In the genomic region with DNA sequence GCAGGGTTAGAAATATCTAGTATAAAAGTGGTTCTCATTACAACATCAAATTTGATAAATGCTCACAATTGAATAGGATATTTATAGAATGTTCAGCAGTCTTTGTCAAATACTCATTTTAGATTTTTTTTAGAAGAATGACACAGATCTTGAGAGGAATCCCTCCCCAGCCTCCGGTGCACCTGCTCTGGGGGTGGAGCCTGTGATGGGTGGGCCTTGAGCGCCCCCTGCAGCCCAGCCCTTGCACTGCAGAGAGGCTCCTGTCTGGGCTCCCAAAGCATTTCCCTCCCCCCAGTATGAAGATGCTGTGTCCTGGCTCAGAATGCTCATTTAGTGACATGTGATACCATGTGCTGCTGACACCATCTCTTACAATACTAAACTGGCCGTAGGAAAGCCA, we compare ENCODE assay signal across 10 cellular contexts.
DNase-seq lines count a peak whose midpoint lies in the region; ATAC-seq and TF ChIP-seq lines count a peak whose summit lies in the region.
"Had no signal": no experiment of that assay in that cellular context is flagged by ENCODE, and none has a peak within 500 bp of the region (broad histone marks: within the 10 kb centered on the region; RNA-seq: fewer than 3 reads in every experiment).

No MANE protein-coding gene starts in this region.

- H3K79me2 ChIP-seq in OCI-LY7 (ENCODE audit: insufficient read depth, low read depth, low read length): no peaks in the 10 kb centered on the region

- peak; percentile 38 to 51 for ATAC-seq in activated T-cell treated with anti-CD3 and anti-CD28 coated beads, Interleukin-2, amount 50 U/mL, for 4 hours
- no peak for ATAC-seq in HG03565 (IDR thresholded peaks at IDR 0.05; ENCODE audit: unreplicated experiment)

- H3K36me3 Mint-ChIP-seq in Calu3 (ENCODE audit: insufficient read depth, unreplicated experiment) (no peaks in the 10 kb centered on the region), mesothelial cell of epicardium (no peaks in the 10 kb centered on the region)
- no peaks in the 10 kb centered on the region for H3K36me3 Mint-ChIP-seq in activated T-cell treated with anti-CD3 and anti-CD28 coated beads, Interleukin-2, amount 50 U/mL, for 4 hours (ENCODE audit: insufficient read depth)

- no peak overlapping the region for H2AFZ ChIP-seq in OCI-LY7 (ENCODE audit: low read length)

- peaks cover 23% of the 10 kb centered on the region for H3K27me3 Mint-ChIP-seq in Calu3 (ENCODE audit: unreplicated experiment)
- peaks cover 18% of the 10 kb centered on the region for H3K27me3 Mint-ChIP-seq in activated T-cell treated with anti-CD3 and anti-CD28 coated beads, Interleukin-2, amount 50 U/mL, for 4 hours (ENCODE audit: low read depth)
- H3K27me3 Mint-ChIP-seq in mesothelial cell of epicardium (ENCODE audit: low read depth): no peaks in the 10 kb centered on the region

- intact Hi-C loops in Calu3 (cut with micrococcal nuclease; ENCODE audit: unreplicated experiment) (no loop called here), OCI-LY7 (cut with micrococcal nuclease; ENCODE audit: unreplicated experiment) (no loop called here)

- no peak overlapping the region for H3K27ac ChIP-seq in OCI-LY7 (ENCODE audit: low read depth, low read length, poor library complexity, severe bottlenecking)
- H3K27ac ChIP-seq: SJCRH30 had no signal

- BruUV-seq in Calu3 (replicated peaks; lab: Mats Ljungman, UMichigan): no TSS peak
- BruUV-seq in OCI-LY7 (replicated peaks; lab: Mats Ljungman, UMichigan): no TSS peak

- H3K4me2 ChIP-seq in OCI-LY7 (ENCODE audit: low read length): no peak overlapping the region

- no peaks in the 10 kb centered on the region for H3K4me1 Mint-ChIP-seq in Calu3 (ENCODE audit: low read depth, unreplicated experiment)
- no peaks in the 10 kb centered on the region for H3K4me1 Mint-ChIP-seq in activated T-cell treated with anti-CD3 and anti-CD28 coated beads, Interleukin-2, amount 50 U/mL, for 4 hours (ENCODE audit: low read depth)
- H3K4me1 Mint-ChIP-seq in mesothelial cell of epicardium: no peaks in the 10 kb centered on the region

- no peaks in the 10 kb centered on the region for H3K9me3 ChIP-seq in OCI-LY7 (ENCODE audit: low read length)
- H3K9me3 ChIP-seq: SJCRH30 had no signal

- CTCF ChIA-PET in Calu3 (lab: Charles Lee): no interaction called here
- CTCF ChIA-PET in OCI-LY7 (lab: Charles Lee; ENCODE audit: unreplicated experiment): interaction anchor here (0.8 kb wide), 1 partner anchor 607 kb away, joined by 4 read pairs; no protein-coding TSS in a partner anchor

- peaks cover 16% of the 10 kb centered on the region for H3K4me1 ChIP-seq in OCI-LY7 (ENCODE audit: insufficient read depth, low read length, poor library complexity, severe bottlenecking)
- H3K4me1 ChIP-seq: SJCRH30 had no signal

- H3K4me3 Mint-ChIP-seq in Calu3 (ENCODE audit: low read depth, unreplicated experiment) (no peak overlapping the region), mesothelial cell of epicardium (no peak overlapping the region)
- no peak overlapping the region for H3K4me3 Mint-ChIP-seq in activated T-cell treated with anti-CD3 and anti-CD28 coated beads, Interleukin-2, amount 50 U/mL, for 4 hours

- H3K4me3 ChIP-seq in OCI-LY7 (ENCODE audit: low read depth, low read length, poor library complexity, severe bottlenecking): no peak overlapping the region
- H3K4me3 ChIP-seq: SJCRH30 had no signal

- H4K20me1 ChIP-seq in OCI-LY7 (ENCODE audit: insufficient read depth, low read length): no peaks in the 10 kb centered on the region

- no peaks in the 10 kb centered on the region for H3K36me3 ChIP-seq in OCI-LY7 (ENCODE audit: insufficient read depth, low read length)
- H3K36me3 ChIP-seq: SJCRH30 had no signal

- no peaks in the 10 kb centered on the region for H3K9me2 ChIP-seq in OCI-LY7 (ENCODE audit: insufficient read depth, low read length)

- POLR2A ChIA-PET in OCI-LY7 (lab: Charles Lee): interaction anchor here (0.6 kb wide), 1 partner anchor 28 kb away, joined by 3 read pairs; no protein-coding TSS in a partner anchor

- no peak overlapping the region for H3K27ac Mint-ChIP-seq in Calu3 (ENCODE audit: unreplicated experiment)
- no peak overlapping the region for H3K27ac Mint-ChIP-seq in mesothelial cell of epicardium

- DNase-seq in Calu3: no peak
- peak; percentile 49 for DNase-seq in OCI-LY7 (ENCODE audit: low spot score)
- peak; percentile 51 for DNase-seq in activated T-cell treated with anti-CD3 and anti-CD28 coated beads, Interleukin-2, amount 50 U/mL, for 4 hours
- DNase-seq in stimulated activated CD4-positive, alpha-beta T cell treated with anti-CD3 and anti-CD28 coated beads, Interleukin-15, amount 100 ng/mL, for 24 hours: peak; percentile 66
- DNase-seq in cerebellar cortex (ENCODE audit: low spot score): no peak
- no peak for DNase-seq in mesothelial cell of epicardium (ENCODE audit: low spot score in 2 of 2, unreplicated experiment in 2 of 2)
- no peak for DNase-seq in kidney glomerular epithelial cell (lab: John Stamatoyannopoulos, UW)
- DNase-seq: small intestine had no signal

- TF ChIP-seq CTCF in Calu3 (IDR thresholded peaks at IDR 0.05; ENCODE audit: unreplicated experiment) (peak; percentile 11), OCI-LY7 (conservative IDR thresholded peaks at IDR 0.05; ENCODE audit: low read length) (peak; percentile 81), mesothelial cell of epicardium (IDR thresholded peaks at IDR 0.05; ENCODE audit: unreplicated experiment) (no peak)

- H3K9me3 Mint-ChIP-seq in Calu3 (ENCODE audit: low read depth, unreplicated experiment): no peaks in the 10 kb centered on the region
- H3K9me3 Mint-ChIP-seq in activated T-cell treated with anti-CD3 and anti-CD28 coated beads, Interleukin-2, amount 50 U/mL, for 4 hours: peaks cover 6% of the 10 kb centered on the region
- H3K9me3 Mint-ChIP-seq in mesothelial cell of epicardium: peaks cover 83% of the 10 kb centered on the region

Comparison
In these comparisons a context has a peak if more than half of its experiments do, and no peak if none do; other contexts are left out.
1. DNase-seq: peak in OCI-LY7 (single experiment), activated T-cell treated with anti-CD3 and anti-CD28 coated beads, Interleukin-2, amount 50 U/mL, for 4 hours (single experiment) and stimulated activated CD4-positive, alpha-beta T cell treated with anti-CD3 and anti-CD28 coated beads, Interleukin-15, amount 100 ng/mL, for 24 hours (single experiment); none in Calu3 (single experiment), cerebellar cortex (single experiment), mesothelial cell of epicardium (0 of 2) and kidney glomerular epithelial cell (single experiment).